ENCODE assay signal across 8 cellular contexts in the genomic region with DNA sequence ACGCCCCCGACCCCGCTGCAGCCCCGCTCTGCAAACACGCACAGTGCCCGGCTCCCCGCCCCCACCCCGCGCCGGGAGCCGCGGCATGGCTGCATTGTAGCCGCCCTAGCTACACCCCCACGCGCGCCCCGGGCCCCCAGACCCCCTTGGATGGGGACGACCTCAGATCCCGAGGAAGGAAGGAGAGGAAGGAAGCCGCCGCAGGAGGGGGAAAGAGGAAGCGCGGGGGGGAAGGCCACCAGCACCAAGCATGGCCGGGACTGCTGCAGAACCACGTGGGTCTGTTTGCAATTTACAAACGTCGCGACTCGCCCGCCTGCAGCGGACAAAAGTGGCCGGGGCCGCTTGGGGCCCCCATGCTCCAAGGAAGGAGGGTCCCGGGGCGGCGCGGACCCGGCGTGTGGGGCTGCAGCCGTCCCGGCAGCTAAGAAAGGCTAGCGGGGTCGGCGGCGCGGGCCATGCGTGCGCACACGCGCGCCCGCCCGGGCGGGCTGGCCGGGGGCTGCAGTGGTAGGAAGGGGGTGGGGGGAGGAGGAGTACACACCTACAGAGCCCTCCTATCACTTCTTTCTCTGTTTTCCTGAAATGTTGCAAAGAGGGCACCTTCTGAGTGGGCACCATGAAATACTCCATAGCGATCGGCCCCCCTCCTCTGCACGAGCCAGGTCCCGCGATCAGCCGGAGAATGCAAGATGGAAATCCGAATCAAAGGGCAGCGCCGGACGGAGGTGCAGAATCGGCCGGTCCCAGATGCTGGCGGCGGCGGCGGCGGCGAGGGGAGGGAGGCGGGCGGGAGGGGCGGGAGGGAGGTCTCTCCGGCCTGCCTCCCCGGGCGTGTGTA. TPM values are rescaled to one million over a fixed set of nuclear protein-coding genes. Genes with fewer than 3 reads are reported as not detected.
A peak's percentile ranks its signal among the peaks of the same experiment; 100 is the strongest.
DNase-seq lines count a peak whose midpoint lies in the region; ATAC-seq, FAIRE-seq and TF ChIP-seq lines count a peak whose summit lies in the region.

No MANE protein-coding gene starts in this region.

- no peaks in the 10 kb centered on the region for H3K27me3 ChIP-seq in ACC112 (ENCODE audit: insufficient read depth, low read length)

- DNase-seq in G401 (ENCODE audit: low spot score): peak; percentile 51
- peak; percentile 55 for DNase-seq in RKO (ENCODE audit: low spot score)
- DNase-seq in cerebellar cortex (ENCODE audit: low spot score): peak; percentile 54
- peak; percentile 90 for DNase-seq in kidney
- peak; percentile 38 for DNase-seq in stimulated activated CD8-positive, alpha-beta memory T cell treated with anti-CD3 and anti-CD28 coated beads, Interleukin-12 subunit alpha, Interleukin-12 subunit beta, amount 100 ng/mL, for 4 hours (ENCODE audit: low read depth)

- H3K36me3 ChIP-seq in ACC112 (ENCODE audit: insufficient read depth, low read length) (no peaks in the 10 kb centered on the region), kidney (ENCODE audit: control insufficient read depth in 1 of 2, insufficient read depth in 2 of 2, low read length in 2 of 2) (no peaks in the 10 kb centered on the region)

- H2AFZ ChIP-seq in ACC112 (ENCODE audit: low read length, unreplicated experiment): peak overlapping the region; percentile 61

- ATAC-seq in HG03135 (IDR thresholded peaks at IDR 0.05; ENCODE audit: unreplicated experiment): peak; percentile 13
- no peak for ATAC-seq in GM18868 (IDR thresholded peaks at IDR 0.05; ENCODE audit: unreplicated experiment)

- H3K4me1 ChIP-seq in ACC112 (ENCODE audit: control insufficient read depth, insufficient read depth, low read length, unreplicated experiment) (peaks cover 7% of the 10 kb centered on the region), kidney (ENCODE audit: control insufficient read depth in 1 of 2, insufficient read depth in 1 of 2, low read depth in 1 of 2, low read length in 2 of 2) (peaks cover 0 to 5% of the 10 kb centered on the region in 2 donors)

- H3K4me3 ChIP-seq in ACC112 (ENCODE audit: low read depth, low read length) (peak overlapping the region; percentile 96), kidney (ENCODE audit: low read length in 2 of 2) (peak overlapping the region; percentile 70 to 92)

- no peaks in the 10 kb centered on the region for H3K9me3 ChIP-seq in kidney (ENCODE audit: control insufficient read depth in 1 of 2, low read length in 2 of 2)

- H3K9ac ChIP-seq in kidney (ENCODE audit: low read length in 2 of 2): no peak overlapping the region

- peaks cover 28% of the 10 kb centered on the region for H3K79me2 ChIP-seq in ACC112 (ENCODE audit: control insufficient read depth, insufficient read depth, low read length, unreplicated experiment)

- no peak for FAIRE-seq in kidney (lab: Jason Lieb, UNC)

- TF ChIP-seq CTCF in kidney (IDR thresholded peaks at IDR 0.05; ENCODE audit: borderline replicate concordance, extremely low read depth, insufficient read depth): peak; percentile 2

- H3K27ac ChIP-seq in ACC112 (ENCODE audit: low read depth, low read length) (peak overlapping the region; percentile 38; the same call in 1 of the 2 replicates), kidney (ENCODE audit: low read depth in 2 of 2, low read length in 2 of 2) (peak overlapping the region; percentile 71 to 81)

- in situ Hi-C loops in G401 (cut with HindIII; ENCODE audit: low sequenced_read_pairs): no loop called here

- intact Hi-C loops in kidney (cut with DNase I): no loop called here

RNA-seq across cellular contexts. Expression of a gene that starts 0.5 kb away (rescaled TPM):
- 14.5 and 38.3 TPM in 2 replicates for total RNA-seq in G401 (2014; rRNA removed; shearing (Covaris generic))
- total RNA-seq in kidney: 11.9 TPM
- 3.2 TPM for polyA plus RNA-seq in kidney (ENCODE audit: insufficient read depth, low read depth, low replicate concordance)

RNA-seq across cellular contexts. Expression of a gene that starts 30.5 kb away (rescaled TPM):
- 0.07 and 0.37 TPM in 2 replicates for total RNA-seq in G401 (2014; rRNA removed; shearing (Covaris generic))
- total RNA-seq in kidney: 3.3 TPM
- 2.6 TPM for polyA plus RNA-seq in kidney (ENCODE audit: insufficient read depth, low read depth, low replicate concordance)

RNA-seq across cellular contexts. Expression of a gene that starts 43.5 kb away (rescaled TPM):
- 0.44 and 0.80 TPM in 2 replicates for total RNA-seq in G401 (2014; rRNA removed; shearing (Covaris generic))
- 68.7 TPM for total RNA-seq in kidney
- 35.6 TPM for polyA plus RNA-seq in kidney (ENCODE audit: insufficient read depth, low read depth, low replicate concordance)

Comparison
In these comparisons a context has a peak if more than half of its experiments do, and no peak if none do; other contexts are left out.
1. DNase-seq: peak in every context shown above with its lines; median percentile 90 in kidney; 55 in RKO; 54 in cerebellar cortex; 51 in G401; 38 in stimulated activated CD8-positive, alpha-beta memory T cell treated with anti-CD3 and anti-CD28 coated beads, Interleukin-12 subunit alpha, Interleukin-12 subunit beta, amount 100 ng/mL, for 4 hours.
2. RNA of a gene that starts 43.5 kb away (total RNA-seq): 68.7 TPM in kidney (single experiment); 0.44 to 0.80 TPM in G401; every median in the first group is over 10 times any median in the second.